9 cellular contexts compared by ENCODE assay signal in genomic region chr1:160251687-160252526, GRCh38. TPM values are rescaled to one million over a fixed set of nuclear protein-coding genes. Genes with fewer than 3 reads are reported as not detected.
DNase-seq lines count a peak whose midpoint lies in the region; ATAC-seq and TF ChIP-seq lines count a peak whose summit lies in the region.
"Had no signal": no experiment of that assay in that cellular context is flagged by ENCODE, and none has a peak within 500 bp of the region (broad histone marks: within the 10 kb centered on the region; RNA-seq: fewer than 3 reads in every experiment).

No MANE protein-coding gene starts in this region.

- H3K27ac ChIP-seq in H9 (ENCODE audit: insufficient read length, low read depth, low read length) (no peak overlapping the region), spleen (peak overlapping the region in 1 of 8 donors; percentile 10)

- TF ChIP-seq CTCF in H9 (conservative IDR thresholded peaks at IDR 0.05) (peak; percentile 90), MCF 10A (IDR thresholded peaks at IDR 0.05; ENCODE audit: unreplicated experiment) (peak; percentile 85), spleen (IDR thresholded peaks at IDR 0.05 in 8 of 11, conservative IDR thresholded peaks at IDR 0.05 in 3 of 11) (peak; percentile 27 to 77 (median 66))

- H3K79me1 ChIP-seq in H9 (ENCODE audit: insufficient read depth, low read depth, low read length, poor library complexity, severe bottlenecking) = peaks cover 5% of the 10 kb centered on the region

- H3K9me3 ChIP-seq in H9 (ENCODE audit: control insufficient read depth, low read depth, low read length) (no peaks in the 10 kb centered on the region), spleen (no peaks in the 10 kb centered on the region)

- H4K91ac ChIP-seq in H9 (ENCODE audit: insufficient read length, low read depth, low read length) = no peak overlapping the region

- no peak overlapping the region for H2BK5ac ChIP-seq in H9 (ENCODE audit: insufficient read length, low read length)

- no peak overlapping the region for H3K9ac ChIP-seq in H9 (ENCODE audit: extremely low read depth, insufficient read length, low read length)

- no peaks in the 10 kb centered on the region for H4K20me1 ChIP-seq in H9 (ENCODE audit: control insufficient read depth, insufficient read depth, insufficient read length)

- H3K36me3 ChIP-seq in spleen = peaks cover 0 to 58% (median 14%) of the 10 kb centered on the region in 6 donors

- DNase-seq in DMS153 (lab: John Stamatoyannopoulos, UW) (peak; percentile 71), H9 (peak; percentile 52), NCI-H1930 (lab: John Stamatoyannopoulos, UW) (peak; percentile 51 to 53), T-helper 9 cell (peak; percentile 21), MCF 10A (ENCODE audit: unreplicated experiment) (peak; percentile 87), iPS-NIHi7 (ENCODE audit: extremely low spot score) (peak; percentile 78), spleen (no peak)

- H4K8ac ChIP-seq in H9 (replicated peaks; ENCODE audit: insufficient read length, low read depth, low read length) = no peak overlapping the region

- H3K4me3 Mint-ChIP-seq in H9 (no peak overlapping the region), MCF 10A (ENCODE audit: unreplicated experiment) (no peak overlapping the region)
- H3K4me3 Mint-ChIP-seq: dendritic cell treated with granulocyte-macrophage colony-stimulating factor and Interleukin-4, amounts not matched to agents 40 ng/mL and 50 ng/mL, for 4 days had no signal

- H3K27me3 Mint-ChIP-seq in H9 (ENCODE audit: low read depth) = no peaks in the 10 kb centered on the region
- H3K27me3 Mint-ChIP-seq in MCF 10A (ENCODE audit: insufficient read depth, unreplicated experiment) = no peaks in the 10 kb centered on the region
- H3K27me3 Mint-ChIP-seq: dendritic cell treated with granulocyte-macrophage colony-stimulating factor and Interleukin-4, amounts not matched to agents 40 ng/mL and 50 ng/mL, for 4 days had no signal

- intact Hi-C loops in MCF 10A (cut with micrococcal nuclease) = loop anchor here (1.0 to 5.0 kb wide), 5 partner anchors 45 to 330 kb away; partner anchors contain the start of gene PEA15
- intact Hi-C loops in spleen (cut with DNase I; ENCODE audit: low total_unique reads) = loop anchor here (10.0 kb wide), 1 partner anchor 147 kb away; no protein-coding TSS in a partner anchor

- H3K4me1 ChIP-seq in H9 (ENCODE audit: insufficient read depth, low read length) = no peaks in the 10 kb centered on the region
- H3K4me1 ChIP-seq in spleen = peaks cover 0 to 36% (median 10%) of the 10 kb centered on the region in 6 donors

- H4K5ac ChIP-seq in H9 (ENCODE audit: insufficient read length, low read depth, low read length) = no peak overlapping the region

- no peak overlapping the region for H3K4ac ChIP-seq in H9 (ENCODE audit: low read depth, low read length)

- no peak overlapping the region for H3K4me3 ChIP-seq in spleen

- H3K9me3 Mint-ChIP-seq in H9 = no peaks in the 10 kb centered on the region
- no peaks in the 10 kb centered on the region for H3K9me3 Mint-ChIP-seq in MCF 10A (ENCODE audit: unreplicated experiment)
- H3K9me3 Mint-ChIP-seq: dendritic cell treated with granulocyte-macrophage colony-stimulating factor and Interleukin-4, amounts not matched to agents 40 ng/mL and 50 ng/mL, for 4 days had no signal

- H3K27me3 ChIP-seq in H9 (ENCODE audit: insufficient read depth, low read length) = no peaks in the 10 kb centered on the region
- H3K27me3 ChIP-seq in spleen (replicated peaks in 1 of 7) = no peaks in the 10 kb centered on the region

- no peak for TF ChIP-seq POLR2A in spleen (IDR thresholded peaks at IDR 0.05)

- no peak overlapping the region for H3K14ac ChIP-seq in H9 (ENCODE audit: insufficient read depth, low read length)

- BruUV-seq in MCF 10A (replicated peaks; lab: Mats Ljungman, UMichigan) = no TSS peak

- WGBS in H9 (ENCODE audit: extremely low coverage, insufficient read length, low lambda C conversion rate) = no CpG with 5 or more reads among the region's 5 CpGs
- 83 to 89% (median 85%) methylated on average over 4 to 5 of the region's 5 CpGs for WGBS in spleen, 5 donors

- peaks cover 6% of the 10 kb centered on the region; the same call in 1 of the 2 replicates for H3K79me2 ChIP-seq in H9 (ENCODE audit: insufficient read depth, low read length)

- peaks cover 9% of the 10 kb centered on the region in 2 experiments for H3K4me1 Mint-ChIP-seq in H9
- H3K4me1 Mint-ChIP-seq in MCF 10A (ENCODE audit: insufficient read depth, unreplicated experiment) = peaks cover 25% of the 10 kb centered on the region

- ATAC-seq in HG02970 (IDR thresholded peaks at IDR 0.05; ENCODE audit: low FRiP score, unreplicated experiment) = no peak

- H2AFZ ChIP-seq in H9 (ENCODE audit: low read length) = no peak overlapping the region

- H3K27ac Mint-ChIP-seq in H9 = peak overlapping the region in 1 of 3 experiments; percentile 59; a peak in 2 of 7 replicates
- H3K27ac Mint-ChIP-seq in MCF 10A (ENCODE audit: low read depth, unreplicated experiment) = peak overlapping the region; percentile 75
- H3K27ac Mint-ChIP-seq: dendritic cell treated with granulocyte-macrophage colony-stimulating factor and Interleukin-4, amounts not matched to agents 40 ng/mL and 50 ng/mL, for 4 days had no signal

- no peak overlapping the region for H2BK15ac ChIP-seq in H9 (ENCODE audit: low read depth, low read length)

- H2AK5ac ChIP-seq in H9 (ENCODE audit: insufficient read length, low read length) = no peak overlapping the region

- no peak overlapping the region for H2BK20ac ChIP-seq in H9 (ENCODE audit: low read depth, low read length, poor library complexity, severe bottlenecking)

- no peak overlapping the region for H3K18ac ChIP-seq in H9 (ENCODE audit: insufficient read length, low read depth, low read length)

- H2BK12ac ChIP-seq in H9 (ENCODE audit: insufficient read length, low read depth, low read length) = no peak overlapping the region

- CTCF ChIA-PET in MCF 10A (lab: Yijun Ruan, JAX) = interaction anchor here (0.6 to 9.6 kb wide), 70 partner anchors 10 to 1119 kb away, joined by 3 to 187 read pairs (median 5); partner anchors contain the start of genes CASQ1, DCAF8, IGSF8 and KCNJ9

- no peak overlapping the region for H3K56ac ChIP-seq in H9 (ENCODE audit: insufficient read length, low read depth, low read length)

- H3K23me2 ChIP-seq in H9 (ENCODE audit: insufficient read length, low read depth, low read length, poor library complexity, severe bottlenecking) = no peaks in the 10 kb centered on the region

- no peak overlapping the region for H2BK120ac ChIP-seq in H9 (ENCODE audit: low read depth, low read length, poor library complexity, severe bottlenecking)

- H3K4me2 ChIP-seq in H9 (ENCODE audit: insufficient read depth, insufficient read length, low read length) = no peak overlapping the region

- H3K23ac ChIP-seq in H9 (ENCODE audit: insufficient read length, low read depth, low read length) = no peak overlapping the region

- H3K36me3 Mint-ChIP-seq in H9 (ENCODE audit: insufficient read depth in 1 of 3, low read depth in 3 of 3) (peaks cover 4 to 28% (median 26%) of the 10 kb centered on the region in 3 experiments; a peak in 6 of 7 replicates), MCF 10A (ENCODE audit: insufficient read depth, unreplicated experiment) (peaks cover 73% of the 10 kb centered on the region)

- POLR2A ChIA-PET in MCF 10A (lab: Yijun Ruan, JAX) = interaction anchor here (0.6 to 5.6 kb wide), 23 partner anchors 9 to 328 kb away, joined by 3 to 60 read pairs (median 5); partner anchors contain the start of genes CASQ1, DCAF8, IGSF8 and PEA15

- no peak overlapping the region for H3T11ph ChIP-seq in H9 (ENCODE audit: low read length)

RNA-seq across cellular contexts. Expression of gene DCAF8, which starts 10.4 kb away (rescaled TPM):
- total RNA-seq in H9 (2021) (96.7 and 106 TPM in 2 replicates), MCF 10A (2022) (181 and 208 TPM in 2 replicates), spleen (100 to 1,000 TPM; 146 to 210 (median 157) TPM)
- polyA plus RNA-seq in spleen = 10 to 100 TPM; 59.4 to 92.9 (median 83.4) TPM

RNA-seq across cellular contexts. Expression of gene PEX19, which starts 33.0 kb away (rescaled TPM):
- total RNA-seq in H9 (2021) (86.8 and 92.7 TPM in 2 replicates), MCF 10A (2022) (61.2 and 73.2 TPM in 2 replicates), spleen (10 to 100 TPM; 47.1 to 63.8 (median 51.9) TPM)
- polyA plus RNA-seq in spleen = 10 to 100 TPM; 11.2 to 18.2 (median 15.0) TPM

RNA-seq across cellular contexts. Expression of gene PEA15, which starts 46.7 kb away (rescaled TPM):
- total RNA-seq in H9 (2021) (80.8 and 82.1 TPM in 2 replicates), MCF 10A (2022) (183 and 198 TPM in 2 replicates), spleen (100 to 1,000 TPM in 4 of 7 donors, 10 to 100 TPM in 3; 73.4 to 158 (median 126) TPM)
- polyA plus RNA-seq in spleen = 100 to 1,000 TPM in 1 of 3 donors, 10 to 100 TPM in 2; 80.1 to 167 (median 86.8) TPM
